Comparison of ENCODE assay signal across 8 cellular contexts in genomic region chr9:132161743-132162187, GRCh38. TPM values are rescaled to one million over a fixed set of nuclear protein-coding genes. Genes with fewer than 3 reads are reported as not detected.
DNase-seq lines count a peak whose midpoint lies in the region; ATAC-seq and TF ChIP-seq lines count a peak whose summit lies in the region.

NTNG2 (plus strand) TSS chr9:132162058; CDS start chr9:132166832, 4,774 bp downstream.

- H3K27me3 ChIP-seq in AG04450 (ENCODE audit: control insufficient read depth, insufficient read depth, low read length) (peaks cover 68% of the 10 kb centered on the region), dorsolateral prefrontal cortex (peaks cover 0 to 7% (median 0%) of the 10 kb centered on the region in 45 donors)

- intact Hi-C loops in dorsolateral prefrontal cortex (cut with DNase I): loop anchor here in 1 of 2 donors (5.0 to 10.0 kb wide), 2 partner anchors 84 to 147 kb away; partner anchors contain the start of gene MED27
- intact Hi-C loops in natural killer cell (cut with micrococcal nuclease): loop anchor here (2.0 kb wide), 1 partner anchor 83 kb away; the partner anchor contains the start of gene MED27

- CTCF ChIA-PET in AG04450 (lab: Charles Lee): interaction anchor here (0.7 kb wide), 1 partner anchor 1568 kb away, joined by 3 read pairs; no protein-coding TSS in a partner anchor

- H3K9me3 ChIP-seq in AG04450 (ENCODE audit: control insufficient read depth, insufficient read depth, low read length): peaks cover 2% of the 10 kb centered on the region; the same call in 1 of the 2 replicates
- no peaks in the 10 kb centered on the region for H3K9me3 ChIP-seq in KOPT-K1 (ENCODE audit: insufficient read depth, low read length, poor library complexity, severe bottlenecking)

- POLR2A ChIA-PET in AG04450 (lab: Yijun Ruan, JAX): no interaction called here

- H3K4me1 Mint-ChIP-seq in natural killer cell: peaks cover 6 to 18% of the 10 kb centered on the region in 2 donors

- no peaks in the 10 kb centered on the region for H3K36me3 ChIP-seq in KOPT-K1 (ENCODE audit: insufficient read depth, low read length)

- TF ChIP-seq CTCF in AG04450 (IDR thresholded peaks at IDR 0.05; ENCODE audit: low read depth, low read length) (no peak), dorsolateral prefrontal cortex (IDR thresholded peaks at IDR 0.05 in 54 of 56, conservative IDR thresholded peaks at IDR 0.05 in 2 of 56; ENCODE audit: low read depth in 1 of 56, partially characterized antibody in 56 of 56) (no peak), natural killer cell (IDR thresholded peaks at IDR 0.05) (no peak)

- peaks cover 24 to 44% of the 10 kb centered on the region in 2 donors for H3K27me3 Mint-ChIP-seq in natural killer cell (ENCODE audit: low read depth in 2 of 2)

- H3K4me3 Mint-ChIP-seq in natural killer cell: peak within 1 kb of the TSS; percentile 93

- no peaks in the 10 kb centered on the region for H3K9me3 Mint-ChIP-seq in natural killer cell

- DNase-seq in AG04450 (ENCODE audit: low read depth, low spot score) (no peak), dorsolateral prefrontal cortex (no peak), natural killer cell (no peak), GM19238 (ENCODE audit: insufficient read length, low spot score) (no peak), NCI-H774 (lab: John Stamatoyannopoulos, UW) (no peak)
- no peak for DNase-seq in effector CD4-positive, alpha-beta T cell

- H3K27ac Mint-ChIP-seq in natural killer cell: peak within 1 kb of the TSS; percentile 82 to 91

- H3K4me3 ChIP-seq in AG04450 (ENCODE audit: low read depth, low read length) (peak within 1 kb of the TSS; percentile 69), dorsolateral prefrontal cortex (peak within 1 kb of the TSS; percentile 64 to 91 (median 78))

- peak in 2 of 3 donors; percentile 10 to 15 for ATAC-seq in natural killer cell
- ATAC-seq in HG03280 (IDR thresholded peaks at IDR 0.05; ENCODE audit: unreplicated experiment): no peak

- no peak within 1 kb of the TSS for H3K27ac ChIP-seq in AG04450 (ENCODE audit: low read depth, low read length)
- peak within 1 kb of the TSS; percentile 55 for H3K27ac ChIP-seq in KOPT-K1 (ENCODE audit: low read depth, low read length, poor library complexity, severe bottlenecking)
- peak within 1 kb of the TSS in 44 of 59 donors; percentile 23 to 84 (median 61) for H3K27ac ChIP-seq in dorsolateral prefrontal cortex

- H3K36me3 Mint-ChIP-seq in natural killer cell: no peaks in the 10 kb centered on the region

RNA-seq across cellular contexts. Expression of gene NTNG2, which starts in this region (rescaled TPM):
- polyA plus RNA-seq in AG04450 (2011; rRNA removed): 0.93 and 1.3 TPM in 2 replicates
- polyA minus RNA-seq in AG04450 (2011; rRNA and poly(A)+ RNA removed): 1.3 and 1.5 TPM in 2 replicates
- 10 to 100 TPM; 21.7 to 81.3 (median 41.4) TPM for total RNA-seq in dorsolateral prefrontal cortex
- total RNA-seq in natural killer cell: 10 to 100 TPM; 23.4 to 67.2 (median 32.6) TPM
